Comparison of ENCODE assay signal across 1 cellular context in the genomic region with DNA sequence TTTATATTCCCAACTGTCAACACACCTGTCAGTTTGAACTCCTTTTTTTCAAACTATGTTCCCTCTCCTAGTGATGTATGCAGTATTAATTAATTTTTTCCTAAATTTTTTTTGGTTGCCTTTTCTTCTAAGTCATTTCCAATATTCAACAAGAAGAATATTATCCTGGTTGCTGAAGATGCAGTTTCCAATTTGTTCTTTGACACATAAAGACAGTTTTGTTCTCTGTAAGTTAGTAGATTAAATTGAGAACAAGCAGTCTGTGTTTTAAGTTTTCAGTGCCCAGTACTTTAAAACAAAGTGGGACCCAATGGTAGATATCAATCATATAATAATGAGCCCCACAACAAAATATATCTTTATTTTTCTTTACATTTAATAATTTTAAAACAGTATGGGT.
TF ChIP-seq lines count a peak whose summit lies in the region.

No MANE protein-coding gene starts in this region.

TF ChIP-seq in A549, 52 proteins besides CTCF, POLR2A, EP300 and RAD21 (continued from another document):
- TF ChIP-seq, protein P1, sequence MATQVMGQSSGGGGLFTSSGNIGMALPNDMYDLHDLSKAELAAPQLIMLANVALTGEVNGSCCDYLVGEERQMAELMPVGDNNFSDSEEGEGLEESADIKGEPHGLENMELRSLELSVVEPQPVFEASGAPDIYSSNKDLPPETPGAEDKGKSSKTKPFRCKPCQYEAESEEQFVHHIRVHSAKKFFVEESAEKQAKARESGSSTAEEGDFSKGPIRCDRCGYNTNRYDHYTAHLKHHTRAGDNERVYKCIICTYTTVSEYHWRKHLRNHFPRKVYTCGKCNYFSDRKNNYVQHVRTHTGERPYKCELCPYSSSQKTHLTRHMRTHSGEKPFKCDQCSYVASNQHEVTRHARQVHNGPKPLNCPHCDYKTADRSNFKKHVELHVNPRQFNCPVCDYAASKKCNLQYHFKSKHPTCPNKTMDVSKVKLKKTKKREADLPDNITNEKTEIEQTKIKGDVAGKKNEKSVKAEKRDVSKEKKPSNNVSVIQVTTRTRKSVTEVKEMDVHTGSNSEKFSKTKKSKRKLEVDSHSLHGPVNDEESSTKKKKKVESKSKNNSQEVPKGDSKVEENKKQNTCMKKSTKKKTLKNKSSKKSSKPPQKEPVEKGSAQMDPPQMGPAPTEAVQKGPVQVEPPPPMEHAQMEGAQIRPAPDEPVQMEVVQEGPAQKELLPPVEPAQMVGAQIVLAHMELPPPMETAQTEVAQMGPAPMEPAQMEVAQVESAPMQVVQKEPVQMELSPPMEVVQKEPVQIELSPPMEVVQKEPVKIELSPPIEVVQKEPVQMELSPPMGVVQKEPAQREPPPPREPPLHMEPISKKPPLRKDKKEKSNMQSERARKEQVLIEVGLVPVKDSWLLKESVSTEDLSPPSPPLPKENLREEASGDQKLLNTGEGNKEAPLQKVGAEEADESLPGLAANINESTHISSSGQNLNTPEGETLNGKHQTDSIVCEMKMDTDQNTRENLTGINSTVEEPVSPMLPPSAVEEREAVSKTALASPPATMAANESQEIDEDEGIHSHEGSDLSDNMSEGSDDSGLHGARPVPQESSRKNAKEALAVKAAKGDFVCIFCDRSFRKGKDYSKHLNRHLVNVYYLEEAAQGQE (IDR thresholded peaks at IDR 0.05), result no peak
- TF ChIP-seq RNF2 (IDR thresholded peaks at IDR 0.05; ENCODE audit: borderline replicate concordance, low read depth) (no peak), ZSCAN20 (CRISPR knock-in tag; IDR thresholded peaks at IDR 0.05) (no peak), ZNF302 (CRISPR knock-in tag; IDR thresholded peaks at IDR 0.05) (no peak), CHD2 (IDR thresholded peaks at IDR 0.05; ENCODE audit: low read length, partially characterized antibody) (no peak), EHF (CRISPR knock-in tag; IDR thresholded peaks at IDR 0.05) (no peak), HDAC2 (IDR thresholded peaks at IDR 0.05) (no peak)
